9 cellular contexts compared by ENCODE assay signal in genomic region chr11:95877288-95877687, GRCh38. TPM values are rescaled to one million over a fixed set of nuclear protein-coding genes. Genes with fewer than 3 reads are reported as not detected.
A peak's percentile ranks its signal among the peaks of the same experiment; 100 is the strongest.
DNase-seq lines count a peak whose midpoint lies in the region; ATAC-seq and TF ChIP-seq lines count a peak whose summit lies in the region.
"Had no signal": no experiment of that assay in that cellular context is flagged by ENCODE, and none has a peak within 500 bp of the region (broad histone marks: within the 10 kb centered on the region; RNA-seq: fewer than 3 reads in every experiment).

No MANE protein-coding gene starts in this region.

- H3K27ac ChIP-seq in mammary epithelial cell (ENCODE audit: insufficient read depth, low read depth, low read length), result peak overlapping the region; percentile 60

- in situ Hi-C loops in mammary epithelial cell (cut with MboI; ENCODE audit: low sequenced_read_pairs in 2 of 2), result no loop called here

- no TSS peak for BruUV-seq in mammary epithelial cell (replicated peaks; lab: Mats Ljungman, UMichigan)

- no peaks in the 10 kb centered on the region for H4K20me1 ChIP-seq in mammary epithelial cell (ENCODE audit: insufficient read depth, low read length)

- peaks cover 15% of the 10 kb centered on the region for H3K4me1 ChIP-seq in mammary epithelial cell (ENCODE audit: insufficient read depth, low read length)

- no peaks in the 10 kb centered on the region for H3K79me2 ChIP-seq in mammary epithelial cell (ENCODE audit: insufficient read depth, low read length)

- H3K9me3 ChIP-seq in MG63, result no peaks in the 10 kb centered on the region; the same call in 1 of the 2 replicates
- no peaks in the 10 kb centered on the region for H3K9me3 ChIP-seq in mammary epithelial cell (replicated peaks; ENCODE audit: insufficient read depth, low read length)

- dilution Hi-C loops in mammary epithelial cell (cut with HindIII; ENCODE audit: low sequenced_read_pairs), result no loop called here

- no peak overlapping the region for H3K9ac ChIP-seq in mammary epithelial cell (ENCODE audit: insufficient read depth, low read length)

- CTCF ChIA-PET in mammary epithelial cell (lab: Charles Lee; ENCODE audit: low non-redundant PET), result no interaction called here

- intact Hi-C loops in mammary epithelial cell (cut with micrococcal nuclease), result no loop called here

- WGBS in mammary epithelial cell (ENCODE audit: low coverage, missing lambda C conversion rate), result 0% methylated on average over 2 of the region's 2 CpGs

- H3K36me3 ChIP-seq in MG63 (peaks cover 13% of the 10 kb centered on the region), mammary epithelial cell (ENCODE audit: insufficient read depth, low read length) (peaks cover 8% of the 10 kb centered on the region)

- H3K4me3 ChIP-seq in MG63 (no peak overlapping the region), mammary epithelial cell (replicated peaks in 1 of 3; ENCODE audit: insufficient read depth in 1 of 3, low read depth in 2 of 3, low read length in 3 of 3) (no peak overlapping the region)

- H3K27me3 ChIP-seq in MG63, result no peaks in the 10 kb centered on the region
- H3K27me3 ChIP-seq in mammary epithelial cell (ENCODE audit: insufficient read depth, low read length), result no peaks in the 10 kb centered on the region

- peak overlapping the region; percentile 32 for H2AFZ ChIP-seq in mammary epithelial cell (ENCODE audit: low read depth, low read length)

- peak; percentile 99 for DNase-seq in EH (ENCODE audit: low read depth)
- DNase-seq in MG63, result peak; percentile 0
- peak; percentile 96 for DNase-seq in mammary epithelial cell
- DNase-seq in myocyte (ENCODE audit: low read depth), result peak; percentile 74
- DNase-seq in T-helper 9 cell, result no peak
- DNase-seq in retina, result no peak
- no peak for DNase-seq in NCI-H1417 treated with DMSO at 0.1 percent for 48 hours (lab: John Stamatoyannopoulos, UW)
- DNase-seq: nephron progenitor cell had no signal

- TF ChIP-seq CTCF in mammary epithelial cell (conservative IDR thresholded peaks at IDR 0.05 in 1 of 2, IDR thresholded peaks at IDR 0.05 in 1 of 2; ENCODE audit: extremely low read depth in 1 of 2, insufficient read depth in 1 of 2, low read depth in 1 of 2, low read length in 2 of 2), result no peak

- ATAC-seq in GM19452 (IDR thresholded peaks at IDR 0.05; ENCODE audit: unreplicated experiment), result no peak

- H3K4me2 ChIP-seq in mammary epithelial cell (ENCODE audit: insufficient read depth, low read depth, low read length), result peak overlapping the region; percentile 40

RNA-seq across cellular contexts. Expression of gene MTMR2, which starts 46.6 kb away (rescaled TPM):
- 14.4 and 22.4 TPM in 2 replicates for total RNA-seq in MG63 (2014; rRNA removed; shearing (Covaris generic); ENCODE audit: low replicate concordance)
- total RNA-seq in mammary epithelial cell (10 to 100 TPM; 47.2 to 50.7 TPM), myocyte (18.5 and 25.7 TPM in 2 replicates)
- polyA plus RNA-seq in mammary epithelial cell, result 23.8 TPM
- 35.9 TPM for polyA minus RNA-seq in mammary epithelial cell
- 18.9 TPM for polyA plus RNA-seq in myocyte (2012)

Comparison
In these comparisons a context has a peak if more than half of its experiments do, and no peak if none do; other contexts are left out.
1. DNase-seq: peak in EH (single experiment), MG63 (single experiment), mammary epithelial cell (single experiment) and myocyte (single experiment); none in T-helper 9 cell (single experiment), retina (single experiment) and NCI-H1417 treated with DMSO at 0.1 percent for 48 hours (single experiment).